Comparison of ENCODE assay signal across 22 cellular contexts in genomic region chr14:52900731-52901130, GRCh38. TPM values are rescaled to one million over a fixed set of nuclear protein-coding genes. Genes with fewer than 3 reads are reported as not detected.
"Had no signal": no experiment of that assay in that cellular context is flagged by ENCODE, and none has a peak within 500 bp of the region (broad histone marks: within the 10 kb centered on the region; RNA-seq: fewer than 3 reads in every experiment).

No MANE protein-coding gene starts in this region.

- H3K4me3 ChIP-seq: cardiac muscle cell, left lung, neural progenitor cell, ovary, psoas muscle, skin epidermis had no signal

- ATAC-seq: activated CD8-positive, alpha-beta memory T cell treated with anti-CD3 and anti-CD28 coated beads, Interleukin-2, amount 10 ng/mL, durations not matched to agents 7 days and 5 days; effector memory CD8-positive, alpha-beta T cell; left lung; naive thymus-derived CD4-positive, alpha-beta T cell; psoas muscle; right cardiac atrium; stimulated activated naive CD8-positive, alpha-beta T cell treated with anti-CD3 and anti-CD28 coated beads, Interleukin-15, amount 100 ng/mL, for 72 hours had no signal

- H3K27ac ChIP-seq: left lung, ovary, psoas muscle, skin epidermis had no signal

- H3K36me3 Mint-ChIP-seq: activated CD4-positive, alpha-beta memory T cell treated with anti-CD3 and anti-CD28 coated beads for 36 hours; activated CD8-positive, alpha-beta memory T cell treated with anti-CD3 and anti-CD28 coated beads, Interleukin-2, amount 10 ng/mL, durations not matched to agents 7 days and 5 days; activated naive CD8-positive, alpha-beta T cell had no signal

- H3K36me3 ChIP-seq: neural progenitor cell, ovary had no signal

- H3K27me3 Mint-ChIP-seq: activated CD4-positive, alpha-beta memory T cell treated with anti-CD3 and anti-CD28 coated beads for 36 hours; activated CD8-positive, alpha-beta memory T cell treated with anti-CD3 and anti-CD28 coated beads, Interleukin-2, amount 10 ng/mL, durations not matched to agents 7 days and 5 days; stimulated activated naive CD8-positive, alpha-beta T cell treated with anti-CD3 and anti-CD28 coated beads, Interleukin-15, amount 100 ng/mL, for 72 hours; type B pancreatic cell had no signal

- H3K4me2 ChIP-seq: neural progenitor cell had no signal

- H3K9ac ChIP-seq: neural progenitor cell had no signal

- H2AFZ ChIP-seq: neural progenitor cell had no signal

- DNase-seq: activated B cell treated with CpG ODN at 0.5 μM for 24 hours; activated CD4-positive, alpha-beta memory T cell treated with anti-CD3 and anti-CD28 coated beads for 36 hours; activated CD4-positive, alpha-beta T cell treated with anti-CD3 and anti-CD28 coated beads for 4 hours; activated CD8-positive, alpha-beta memory T cell treated with anti-CD3 and anti-CD28 coated beads, Interleukin-2, amount 10 ng/mL, durations not matched to agents 7 days and 5 days; effector memory CD8-positive, alpha-beta T cell; foreskin melanocyte; glutamatergic neuron; hypothalamus; kidney; left lung; naive thymus-derived CD4-positive, alpha-beta T cell; ovary; psoas muscle; right cardiac atrium; stimulated activated CD4-positive, alpha-beta T cell treated with anti-CD3 and anti-CD28 coated beads, Interleukin-2, amount 100 ng/mL, for 48 hours; stimulated activated naive CD8-positive, alpha-beta T cell treated with anti-CD3 and anti-CD28 coated beads, Interleukin-15, amount 100 ng/mL, for 72 hours had no signal

- H3K27me3 ChIP-seq: cardiac muscle cell, left lung, neural progenitor cell, ovary had no signal

- H3K4me1 Mint-ChIP-seq: activated B cell treated with CpG ODN at 0.5 μM for 24 hours; activated CD8-positive, alpha-beta memory T cell treated with anti-CD3 and anti-CD28 coated beads, Interleukin-2, amount 10 ng/mL, durations not matched to agents 7 days and 5 days; neural progenitor cell; stimulated activated naive CD8-positive, alpha-beta T cell treated with anti-CD3 and anti-CD28 coated beads, Interleukin-15, amount 100 ng/mL, for 72 hours had no signal

- H3K9me3 Mint-ChIP-seq: activated B cell treated with CpG ODN at 0.5 μM for 24 hours; activated CD4-positive, alpha-beta memory T cell treated with anti-CD3 and anti-CD28 coated beads for 36 hours; effector memory CD8-positive, alpha-beta T cell; neural progenitor cell; stimulated activated naive CD8-positive, alpha-beta T cell treated with anti-CD3 and anti-CD28 coated beads, Interleukin-15, amount 100 ng/mL, for 72 hours; T-helper 2 cell treated with Interferon-gamma antibody and Interleukin-4, amounts not matched to agents 5 μg/mL and 100 μg/mL, for 36 hours had no signal

- H3K9me3 ChIP-seq: left lung, ovary, psoas muscle had no signal

- H3K27ac Mint-ChIP-seq: activated B cell treated with CpG ODN at 0.5 μM for 24 hours; activated CD4-positive, alpha-beta memory T cell treated with anti-CD3 and anti-CD28 coated beads for 36 hours; activated CD8-positive, alpha-beta memory T cell treated with anti-CD3 and anti-CD28 coated beads, Interleukin-2, amount 10 ng/mL, durations not matched to agents 7 days and 5 days; activated naive CD8-positive, alpha-beta T cell; effector memory CD8-positive, alpha-beta T cell; naive thymus-derived CD4-positive, alpha-beta T cell; neural progenitor cell; stimulated activated naive CD8-positive, alpha-beta T cell treated with anti-CD3 and anti-CD28 coated beads, Interleukin-15, amount 100 ng/mL, for 72 hours; T-helper 2 cell treated with Interferon-gamma antibody and Interleukin-4, amounts not matched to agents 5 μg/mL and 100 μg/mL, for 36 hours; type B pancreatic cell had no signal

- H3K4me1 ChIP-seq: neural progenitor cell had no signal

- H3K4me3 Mint-ChIP-seq: activated B cell treated with CpG ODN at 0.5 μM for 24 hours; activated CD4-positive, alpha-beta memory T cell treated with anti-CD3 and anti-CD28 coated beads for 36 hours; activated CD8-positive, alpha-beta memory T cell treated with anti-CD3 and anti-CD28 coated beads, Interleukin-2, amount 10 ng/mL, durations not matched to agents 7 days and 5 days; activated naive CD8-positive, alpha-beta T cell; effector memory CD8-positive, alpha-beta T cell; naive thymus-derived CD4-positive, alpha-beta T cell; neural progenitor cell; stimulated activated naive CD8-positive, alpha-beta T cell treated with anti-CD3 and anti-CD28 coated beads, Interleukin-15, amount 100 ng/mL, for 72 hours; T-helper 2 cell treated with Interferon-gamma antibody and Interleukin-4, amounts not matched to agents 5 μg/mL and 100 μg/mL, for 36 hours; type B pancreatic cell had no signal

RNA-seq across cellular contexts. Expression of gene FERMT2, which starts 50.1 kb away (rescaled TPM):
- polyA plus RNA-seq: naive thymus-derived CD4-positive, alpha-beta T cell had no signal
